ENCODE assay signal across 17 cellular contexts in the genomic region with DNA sequence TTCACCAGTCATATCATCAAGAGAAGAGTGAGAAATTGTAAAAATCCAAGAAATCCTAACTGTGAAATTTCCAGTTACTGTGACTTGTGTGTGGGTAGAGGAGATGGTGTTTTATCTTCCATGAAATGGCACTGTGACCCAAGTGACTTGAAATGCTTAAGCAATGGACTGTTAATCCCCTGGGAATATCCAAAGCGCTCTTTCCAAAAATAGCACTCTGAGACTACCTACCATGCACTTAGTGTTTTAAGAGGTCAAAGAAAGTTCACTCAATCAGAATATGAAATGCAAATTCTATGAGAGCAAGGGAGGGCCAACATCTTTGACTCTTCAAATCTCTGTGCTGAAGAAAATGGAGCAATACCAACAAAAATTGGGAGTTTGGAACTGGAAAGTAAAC.
DNase-seq lines count a peak whose midpoint lies in the region; ATAC-seq and TF ChIP-seq lines count a peak whose summit lies in the region.
"Had no signal": no experiment of that assay in that cellular context is flagged by ENCODE, and none has a peak within 500 bp of the region (broad histone marks: within the 10 kb centered on the region; RNA-seq: fewer than 3 reads in every experiment).

No MANE protein-coding gene starts in this region.

- peak; percentile 55 for DNase-seq in NCI-H2171 treated with DMSO at 0.1 percent for 48 hours (lab: John Stamatoyannopoulos, UW)
- DNase-seq in NCI-H2171 (lab: John Stamatoyannopoulos, UW): no peak
- DNase-seq in LHCN-M2 (ENCODE audit: low read depth): peak; percentile 32
- peak; percentile 56 for DNase-seq in left kidney (ENCODE audit: low read depth, low spot score)
- DNase-seq in retinal pigment epithelial cell (ENCODE audit: low read depth): peak; percentile 78
- DNase-seq: 8988T; Calu3; CD4-positive, CD25-positive, alpha-beta regulatory T cell; GF-D8; NCI-H1417 treated with DMSO at 0.1 percent for 48 hours; NCI-H2029 treated with DMSO at 0.1 percent for 48 hours; NCI-H510A; PC-3 had no signal

- TF ChIP-seq CTCF in retinal pigment epithelial cell (conservative IDR thresholded peaks at IDR 0.05; ENCODE audit: low read depth, low read length): no peak

- ATAC-seq in HG02938 (IDR thresholded peaks at IDR 0.05; ENCODE audit: unreplicated experiment) (no peak), GM19023 (IDR thresholded peaks at IDR 0.05; ENCODE audit: unreplicated experiment) (no peak), HG03521 (IDR thresholded peaks at IDR 0.05; ENCODE audit: unreplicated experiment) (no peak)
- ATAC-seq: PC-3 had no signal

- no peak overlapping the region for H3K4me3 ChIP-seq in retinal pigment epithelial cell (ENCODE audit: low read length)
- H3K4me3 ChIP-seq: SJCRH30 had no signal
